ENCODE assay signal across 23 cellular contexts in genomic region chr9:89558948-89559347, GRCh38.
"Had no signal": no experiment of that assay in that cellular context is flagged by ENCODE, and none has a peak within 500 bp of the region (broad histone marks: within the 10 kb centered on the region; RNA-seq: fewer than 3 reads in every experiment).

No MANE protein-coding gene starts in this region.

- H3K79me2 ChIP-seq: parathyroid adenoma had no signal

- H2AFZ ChIP-seq: parathyroid adenoma had no signal

- H3K4me1 ChIP-seq: parathyroid adenoma, psoas muscle, vagina had no signal

- H3K9ac ChIP-seq: parathyroid adenoma had no signal

- DNase-seq: hippocampal formation; kidney glomerular epithelial cell; left cardiac atrium; lower lobe of right lung; mammary epithelial cell; mesendoderm; naive B cell; occipital lobe; psoas muscle; right lobe of liver; stimulated activated CD4-positive, alpha-beta T cell treated with anti-CD3 and anti-CD28 coated beads, Interleukin-12 subunit alpha, Interleukin-12 subunit beta, amount 100 ng/mL, for 4 hours; stimulated activated CD4-positive, alpha-beta T cell treated with anti-CD3 and anti-CD28 coated beads, Interleukin-15, amount 100 ng/mL, for 24 hours; stimulated activated CD4-positive, alpha-beta T cell treated with anti-CD3 and anti-CD28 coated beads, Interleukin-2, amount 100 ng/mL, for 24 hours; stimulated activated CD4-positive, alpha-beta T cell treated with anti-CD3 and anti-CD28 coated beads, Interleukin-4, amount 100 ng/mL, for 1 hour; stimulated activated naive CD4-positive, alpha-beta T cell; stimulated activated naive CD8-positive, alpha-beta T cell treated with anti-CD3 and anti-CD28 coated beads, Interleukin-15, amount 100 ng/mL, for 72 hours; substantia nigra; upper lobe of left lung had no signal

- ATAC-seq: left cardiac atrium; left lobe of liver; lower lobe of right lung; psoas muscle; right lobe of liver; stimulated activated naive CD8-positive, alpha-beta T cell treated with anti-CD3 and anti-CD28 coated beads, Interleukin-15, amount 100 ng/mL, for 72 hours had no signal

- H3K36me3 ChIP-seq: lower lobe of right lung, right lobe of liver, tibial nerve, upper lobe of left lung, vagina had no signal

- H3K27ac ChIP-seq: lower lobe of right lung, parathyroid adenoma, psoas muscle, right lobe of liver, tibial nerve, upper lobe of left lung, vagina had no signal

- FAIRE-seq: keratinocyte had no signal

- H3K9me3 ChIP-seq: lower lobe of right lung, psoas muscle, right lobe of liver, tibial nerve, upper lobe of left lung, vagina had no signal

- H3K4me3 ChIP-seq: lower lobe of right lung, psoas muscle, right lobe of liver, tibial nerve, upper lobe of left lung, vagina had no signal

- H3K27me3 ChIP-seq: right lobe of liver, tibial nerve, upper lobe of left lung, vagina had no signal
